Comparison of ENCODE assay signal across 27 cellular contexts in the genomic region with DNA sequence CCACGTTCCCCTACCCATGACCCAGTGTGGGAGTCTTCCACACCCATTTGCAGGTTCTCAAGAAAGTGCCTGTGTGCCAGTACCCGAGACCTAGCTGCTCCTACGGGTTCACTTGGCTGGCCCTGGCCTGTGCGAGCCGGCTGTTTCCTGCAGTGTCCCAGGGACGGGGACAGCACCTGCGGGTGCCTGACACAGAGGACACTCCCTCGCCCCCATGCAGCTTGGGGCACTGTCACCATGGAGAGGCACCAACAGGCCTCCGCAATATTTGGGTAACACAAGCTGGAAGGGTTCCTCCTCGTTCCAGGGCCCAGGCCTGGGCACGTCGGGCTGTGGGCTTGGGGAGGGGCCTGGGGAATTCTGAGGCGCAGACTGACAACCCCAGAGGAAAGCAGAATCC. TPM values are rescaled to one million over a fixed set of nuclear protein-coding genes. Genes with fewer than 3 reads are reported as not detected.
DNase-seq lines count a peak whose midpoint lies in the region; ATAC-seq and TF ChIP-seq lines count a peak whose summit lies in the region.
"Had no signal": no experiment of that assay in that cellular context is flagged by ENCODE, and none has a peak within 500 bp of the region (broad histone marks: within the 10 kb centered on the region; RNA-seq: fewer than 3 reads in every experiment).

No MANE protein-coding gene starts in this region.

- no peak for TF ChIP-seq POLR2A in breast epithelium (IDR thresholded peaks at IDR 0.05)
- TF ChIP-seq POLR2A in lower leg skin (IDR thresholded peaks at IDR 0.05), result no peak
- TF ChIP-seq POLR2A in vagina (IDR thresholded peaks at IDR 0.05), result no peak

- no peak for ATAC-seq in sciatic nerve
- ATAC-seq: CD8-positive, alpha-beta T cell had no signal

- intact Hi-C loops in breast epithelium (cut with DNase I; ENCODE audit: low total_unique reads) (no loop called here), MCF 10A (cut with micrococcal nuclease) (no loop called here), lower leg skin (cut with DNase I; ENCODE audit: low total_unique reads) (no loop called here), sciatic nerve (cut with DNase I) (no loop called here), vagina (cut with DNase I) (no loop called here)

- H3K36me3 ChIP-seq in breast epithelium (no peaks in the 10 kb centered on the region), vagina (no peaks in the 10 kb centered on the region)
- H3K36me3 ChIP-seq: HAP-1 had no signal

- H3K27me3 Mint-ChIP-seq in MCF 10A (ENCODE audit: insufficient read depth, unreplicated experiment), result no peaks in the 10 kb centered on the region
- H3K27me3 Mint-ChIP-seq: B cell had no signal

- peak overlapping the region; percentile 66 to 99 for H3K27ac ChIP-seq in breast epithelium
- peak overlapping the region; percentile 10 for H3K27ac ChIP-seq in vagina
- H3K27ac ChIP-seq: 22Rv1, C4-2B, GM23248, HL-60, KMS-11 had no signal

- TF ChIP-seq CTCF in breast epithelium (IDR thresholded peaks at IDR 0.05), result no peak
- TF ChIP-seq CTCF in MCF 10A (IDR thresholded peaks at IDR 0.05; ENCODE audit: unreplicated experiment), result no peak
- no peak for TF ChIP-seq CTCF in lower leg skin (IDR thresholded peaks at IDR 0.05)
- no peak for TF ChIP-seq CTCF in vagina (IDR thresholded peaks at IDR 0.05)

- H3K9me3 Mint-ChIP-seq in MCF 10A (ENCODE audit: unreplicated experiment), result no peaks in the 10 kb centered on the region
- H3K9me3 Mint-ChIP-seq: CD8-positive, alpha-beta T cell; HFFc6; IgD-negative memory B cell had no signal

- H3K27me3 ChIP-seq in breast epithelium (no peaks in the 10 kb centered on the region), vagina (no peaks in the 10 kb centered on the region)

- CTCF ChIA-PET in MCF 10A (lab: Yijun Ruan, JAX), result interaction anchor here (0.5 to 3.6 kb wide), 7 partner anchors 9 to 78 kb away, joined by 3 to 25 read pairs (median 4); no protein-coding TSS in a partner anchor

- POLR2A ChIA-PET in MCF 10A (lab: Yijun Ruan, JAX), result interaction anchor here (1.0 kb wide), 1 partner anchor 37 kb away, joined by 3 read pairs; no protein-coding TSS in a partner anchor

- H3K4me3 ChIP-seq in breast epithelium, result no peak overlapping the region
- H3K4me3 ChIP-seq in lower leg skin (ENCODE audit: low read depth, poor library complexity, severe bottlenecking), result no peak overlapping the region
- no peak overlapping the region for H3K4me3 ChIP-seq in vagina
- H3K4me3 ChIP-seq: GM23248, HAP-1 had no signal

- BruUV-seq in MCF 10A (replicated peaks; lab: Mats Ljungman, UMichigan), result no TSS peak

- peak in 1 of 2 donors; percentile 66 for DNase-seq in breast epithelium (ENCODE audit: low spot score in 2 of 2)
- no peak for DNase-seq in MCF 10A (ENCODE audit: unreplicated experiment)
- peak; percentile 75 to 89 for DNase-seq in lower leg skin (ENCODE audit: low spot score in 2 of 2)
- DNase-seq in sciatic nerve (ENCODE audit: low spot score), result peak; percentile 57
- no peak for DNase-seq in vagina (ENCODE audit: extremely low spot score in 2 of 2)
- no peak for DNase-seq in OCI-M1 (lab: John Stamatoyannopoulos, UW)
- no peak for DNase-seq in globus pallidus (ENCODE audit: low spot score)
- no peak for DNase-seq in stimulated activated CD4-positive, alpha-beta T cell treated with anti-CD3 and anti-CD28 coated beads, Interleukin-12 subunit alpha, Interleukin-12 subunit beta, amount 100 ng/mL, for 4 hours
- DNase-seq: Caco-2; CD8-positive, alpha-beta T cell; GM23248; HFFc6; NCI-H1092; NCI-H1417 treated with DMSO at 0.1 percent for 48 hours; NCI-H1694 treated with DMSO at 0.1 percent for 48 hours; NCI-H2081; NCI-H2227 treated with DMSO at 0.1 percent for 48 hours; NCI-H526 treated with DMSO at 0.1 percent for 48 hours; RPMI8226; SIG-M5 had no signal

- H3K4me1 Mint-ChIP-seq in MCF 10A (ENCODE audit: insufficient read depth, unreplicated experiment), result peaks cover 37% of the 10 kb centered on the region
- H3K4me1 Mint-ChIP-seq: B cell had no signal

- no peak overlapping the region for H3K27ac Mint-ChIP-seq in MCF 10A (ENCODE audit: low read depth, unreplicated experiment)
- H3K27ac Mint-ChIP-seq: B cell; CD8-positive, alpha-beta T cell; HFFc6; IgD-negative memory B cell had no signal

- 53 to 64% methylated on average over 10 to 12 of the region's 13 CpGs for WGBS in lower leg skin, 2 donors

- no peaks in the 10 kb centered on the region for H3K9me3 ChIP-seq in breast epithelium
- H3K9me3 ChIP-seq in vagina, result no peaks in the 10 kb centered on the region
- H3K9me3 ChIP-seq: Caco-2, HAP-1 had no signal

- no peak overlapping the region for H3K4me3 Mint-ChIP-seq in MCF 10A (ENCODE audit: unreplicated experiment)
- H3K4me3 Mint-ChIP-seq: B cell; CD8-positive, alpha-beta T cell; HFFc6; IgD-negative memory B cell had no signal

- peaks cover 13% of the 10 kb centered on the region for H3K36me3 Mint-ChIP-seq in MCF 10A (ENCODE audit: insufficient read depth, unreplicated experiment)
- H3K36me3 Mint-ChIP-seq: CD8-positive, alpha-beta T cell; IgD-negative memory B cell had no signal

- H3K4me1 ChIP-seq in breast epithelium (peaks cover 24 to 31% of the 10 kb centered on the region in 2 donors), vagina (peaks cover 31% of the 10 kb centered on the region)
- H3K4me1 ChIP-seq: HAP-1 had no signal

RNA-seq across cellular contexts. Expression of gene DUSP1, which starts 41.4 kb away (rescaled TPM):
- total RNA-seq in breast epithelium (1,000 to 10,000 TPM in 2 of 3 donors, 100 to 1,000 TPM in 1; 752 to 1,562 (median 1,015) TPM), MCF 10A (2022) (594 and 611 TPM in 2 replicates), lower leg skin (1,000 to 10,000 TPM in 3 of 4 donors, 100 to 1,000 TPM in 1; 811 to 2,389 (median 1,820) TPM), sciatic nerve (296 TPM), vagina (2,876 TPM)

Comparison
In these comparisons a context has a peak if more than half of its experiments do, and no peak if none do; other contexts are left out.
1. DNase-seq: peak in lower leg skin (2 of 2) and sciatic nerve (single experiment); none in MCF 10A (single experiment), vagina (0 of 2), OCI-M1 (single experiment), globus pallidus (single experiment) and stimulated activated CD4-positive, alpha-beta T cell treated with anti-CD3 and anti-CD28 coated beads, Interleukin-12 subunit alpha, Interleukin-12 subunit beta, amount 100 ng/mL, for 4 hours (single experiment).